2 cellular contexts compared by ENCODE assay signal in genomic region chr11:11624206-11624605, GRCh38.
TF ChIP-seq lines count a peak whose summit lies in the region.

No MANE protein-coding gene starts in this region.

TF ChIP-seq in HEK293, 187 proteins besides CTCF, POLR2A, EP300 and RAD21:
- TF ChIP-seq ZBTB17 (tag by site-specific recombination; IDR thresholded peaks at IDR 0.05), result peak; percentile 62
- no peak for TF ChIP-seq ZNF596 (tag by site-specific recombination; IDR thresholded peaks at IDR 0.05)
TF ChIP-seq in HEK293: peak in this region for 1.

TF ChIP-seq in H1, 55 proteins besides CTCF, POLR2A, EP300 and RAD21:
- TF ChIP-seq BACH1 (IDR thresholded peaks at IDR 0.05; ENCODE audit: low read length) (no peak), CHD2 (IDR thresholded peaks at IDR 0.05; ENCODE audit: low read length) (no peak), SP2 (IDR thresholded peaks at IDR 0.05; ENCODE audit: low read length) (no peak), JUND (IDR thresholded peaks at IDR 0.05; ENCODE audit: low read length) (no peak), TAF7 (optimal IDR thresholded peaks at IDR 0.05; ENCODE audit: borderline replicate concordance, low read depth, low read length) (no peak), ATF2 (IDR thresholded peaks at IDR 0.05; ENCODE audit: low read length) (no peak), SIX5 (IDR thresholded peaks at IDR 0.05; ENCODE audit: low read depth, low read length) (no peak), BCL11A (IDR thresholded peaks at IDR 0.05; ENCODE audit: low read depth in 2 of 2, low read length in 2 of 2) (no peak), ATF3 (IDR thresholded peaks at IDR 0.05; ENCODE audit: insufficient read depth, low read depth, low read length) (no peak), E2F6 (IDR thresholded peaks at IDR 0.05) (no peak), KDM4A (IDR thresholded peaks at IDR 0.05; ENCODE audit: low read depth, low read length, severe bottlenecking) (no peak), NANOG (IDR thresholded peaks at IDR 0.05; ENCODE audit: insufficient read depth, low read depth, low read length, poor library complexity, severe bottlenecking) (no peak), GTF2F1 (IDR thresholded peaks at IDR 0.05; ENCODE audit: borderline replicate concordance, low read depth, low read length) (no peak)
